ENCODE assay signal across 8 cellular contexts in the genomic region with DNA sequence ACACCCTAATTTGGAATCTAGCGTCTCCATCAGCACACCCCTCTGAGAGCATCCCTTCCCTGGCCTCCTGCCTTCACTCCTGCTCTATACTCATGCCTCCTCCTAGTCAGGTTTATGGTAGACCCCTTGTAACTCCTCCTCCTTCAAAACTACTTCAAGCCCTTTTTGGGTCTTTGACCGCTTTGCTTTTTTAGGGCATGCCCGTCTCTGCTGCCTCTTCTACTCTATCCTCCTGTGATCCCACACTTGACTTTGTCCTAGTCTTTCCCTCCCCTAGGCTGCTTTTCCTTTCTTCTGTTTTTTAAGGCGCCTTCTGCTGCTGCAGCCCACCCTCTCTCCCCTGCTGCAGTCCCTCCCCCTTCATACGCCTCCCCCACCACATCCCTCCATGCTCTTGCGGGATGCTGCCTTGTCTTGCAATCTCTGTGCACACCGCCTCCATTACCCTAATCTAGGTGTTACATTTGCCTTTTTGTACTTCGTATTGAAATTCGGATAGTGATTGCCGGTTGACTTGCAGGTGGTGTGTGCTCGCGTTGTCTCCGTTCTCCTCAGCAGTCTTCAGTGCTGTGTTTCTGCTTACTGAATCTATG. TPM values are rescaled to one million over a fixed set of nuclear protein-coding genes. Genes with fewer than 3 reads are reported as not detected.
DNase-seq lines count a peak whose midpoint lies in the region; ATAC-seq and TF ChIP-seq lines count a peak whose summit lies in the region.

No MANE protein-coding gene starts in this region.

- H3K4me3 ChIP-seq in BJ (ENCODE audit: low read depth, low read length), result peak overlapping the region; percentile 97
- H3K4me3 ChIP-seq in MM.1S (ENCODE audit: low read length), result peak overlapping the region; percentile 93

- POLR2A ChIA-PET in BJ (lab: Charles Lee), result no interaction called here
- POLR2A ChIA-PET in naive thymus-derived CD8-positive, alpha-beta T cell (lab: Charles Lee), result no interaction called here

- H3K4me1 Mint-ChIP-seq in chondrocyte (ENCODE audit: low read depth), result peaks cover 47% of the 10 kb centered on the region
- peaks cover 24 to 50% (median 42%) of the 10 kb centered on the region in 4 donors for H3K4me1 Mint-ChIP-seq in naive thymus-derived CD8-positive, alpha-beta T cell

- H3K9ac ChIP-seq in MM.1S (ENCODE audit: low read length), result no peak overlapping the region

- no peaks in the 10 kb centered on the region for H3K36me3 ChIP-seq in BJ (ENCODE audit: control insufficient read depth, insufficient read depth, low read length)
- H3K36me3 ChIP-seq in MM.1S (replicated peaks; ENCODE audit: insufficient read depth, low read length), result no peaks in the 10 kb centered on the region

- no peak for ATAC-seq in naive thymus-derived CD8-positive, alpha-beta T cell
- ATAC-seq in GM19351 (IDR thresholded peaks at IDR 0.05; ENCODE audit: unreplicated experiment) (no peak), HG02571 (IDR thresholded peaks at IDR 0.05; ENCODE audit: unreplicated experiment) (no peak)

- DNase-seq in BJ (ENCODE audit: low read depth) (no peak), MM.1S (no peak), chondrocyte (ENCODE audit: low spot score) (no peak), Kasumi-1 (lab: John Stamatoyannopoulos, UW) (no peak), NCI-H146 treated with DMSO at 0.1 percent for 48 hours (lab: John Stamatoyannopoulos, UW; ENCODE audit: unreplicated experiment) (no peak)
- no peak for DNase-seq in naive thymus-derived CD8-positive, alpha-beta T cell

- peaks cover 30% of the 10 kb centered on the region for H3K79me2 ChIP-seq in MM.1S (ENCODE audit: low read length)

- TF ChIP-seq CTCF in BJ (IDR thresholded peaks at IDR 0.05; ENCODE audit: insufficient read depth, low read depth, low read length) (no peak), MM.1S (IDR thresholded peaks at IDR 0.05; ENCODE audit: low read length) (no peak), chondrocyte (IDR thresholded peaks at IDR 0.05) (no peak)

- H3K9me3 ChIP-seq in MM.1S (replicated peaks; ENCODE audit: insufficient read depth, low read length), result no peaks in the 10 kb centered on the region

- no peak overlapping the region for H3K27ac ChIP-seq in MM.1S (ENCODE audit: low read length)

- H3K27ac Mint-ChIP-seq in chondrocyte (ENCODE audit: unreplicated experiment), result peak overlapping the region; percentile 93
- H3K27ac Mint-ChIP-seq in naive thymus-derived CD8-positive, alpha-beta T cell, result peak overlapping the region; percentile 91 to 98 (median 96)

- no peaks in the 10 kb centered on the region for H3K9me2 ChIP-seq in MM.1S (replicated peaks; ENCODE audit: insufficient read depth, low read length)

- peak overlapping the region; percentile 68 for H3K4me2 ChIP-seq in MM.1S (ENCODE audit: low read depth, low read length)

- H3F3A ChIP-seq in MM.1S (ENCODE audit: insufficient read depth, low read length), result no peaks in the 10 kb centered on the region

- peaks cover 10% of the 10 kb centered on the region for H3K4me1 ChIP-seq in MM.1S (ENCODE audit: low read length)

- no peaks in the 10 kb centered on the region for H4K20me1 ChIP-seq in MM.1S (ENCODE audit: insufficient read depth, low read length)

- H3K36me3 Mint-ChIP-seq in chondrocyte (ENCODE audit: low read depth), result peaks cover 1% of the 10 kb centered on the region
- H3K36me3 Mint-ChIP-seq in naive thymus-derived CD8-positive, alpha-beta T cell, result peaks cover 0 to 20% (median 2%) of the 10 kb centered on the region in 3 donors

- no peaks in the 10 kb centered on the region for H3K27me3 Mint-ChIP-seq in chondrocyte (ENCODE audit: low read depth)
- peaks cover 0 to 1% (median 0%) of the 10 kb centered on the region in 5 donors for H3K27me3 Mint-ChIP-seq in naive thymus-derived CD8-positive, alpha-beta T cell

- CTCF ChIA-PET in BJ (lab: Yijun Ruan, JAX), result no interaction called here

- H3K9me3 Mint-ChIP-seq in chondrocyte (ENCODE audit: low read depth), result no peaks in the 10 kb centered on the region
- no peaks in the 10 kb centered on the region for H3K9me3 Mint-ChIP-seq in naive thymus-derived CD8-positive, alpha-beta T cell

- H3K27me3 ChIP-seq in BJ (ENCODE audit: control insufficient read depth, insufficient read depth, low read length) (no peaks in the 10 kb centered on the region), MM.1S (replicated peaks; ENCODE audit: insufficient read depth, low read length) (no peaks in the 10 kb centered on the region)

- peak overlapping the region; percentile 99 for H3K4me3 Mint-ChIP-seq in chondrocyte (ENCODE audit: unreplicated experiment)
- H3K4me3 Mint-ChIP-seq in naive thymus-derived CD8-positive, alpha-beta T cell, result peak overlapping the region; percentile 95 to 100 (median 98)

- H2AFZ ChIP-seq in MM.1S (ENCODE audit: low read length), result no peak overlapping the region

RNA-seq across cellular contexts. Expression of gene SNX27, which starts 1.5 kb away (rescaled TPM):
- 7.0 and 10.4 TPM in 2 replicates for polyA plus RNA-seq in BJ (2011; rRNA removed)
- 12.4 and 16.9 TPM in 2 replicates for polyA minus RNA-seq in BJ (2011; rRNA and poly(A)+ RNA removed)
- total RNA-seq in chondrocyte, result 39.0 to 39.5 TPM (median 39.3 TPM) in 3 replicates
- total RNA-seq in naive thymus-derived CD8-positive, alpha-beta T cell, result 10 to 100 TPM; 32.8 to 33.3 TPM
- 10 to 100 TPM in 1 of 3 donors, 1 to 10 TPM in 2; 8.3 to 12.2 (median 9.1) TPM for polyA plus RNA-seq in naive thymus-derived CD8-positive, alpha-beta T cell
